Comparison of ENCODE assay signal across 9 cellular contexts in the genomic region with DNA sequence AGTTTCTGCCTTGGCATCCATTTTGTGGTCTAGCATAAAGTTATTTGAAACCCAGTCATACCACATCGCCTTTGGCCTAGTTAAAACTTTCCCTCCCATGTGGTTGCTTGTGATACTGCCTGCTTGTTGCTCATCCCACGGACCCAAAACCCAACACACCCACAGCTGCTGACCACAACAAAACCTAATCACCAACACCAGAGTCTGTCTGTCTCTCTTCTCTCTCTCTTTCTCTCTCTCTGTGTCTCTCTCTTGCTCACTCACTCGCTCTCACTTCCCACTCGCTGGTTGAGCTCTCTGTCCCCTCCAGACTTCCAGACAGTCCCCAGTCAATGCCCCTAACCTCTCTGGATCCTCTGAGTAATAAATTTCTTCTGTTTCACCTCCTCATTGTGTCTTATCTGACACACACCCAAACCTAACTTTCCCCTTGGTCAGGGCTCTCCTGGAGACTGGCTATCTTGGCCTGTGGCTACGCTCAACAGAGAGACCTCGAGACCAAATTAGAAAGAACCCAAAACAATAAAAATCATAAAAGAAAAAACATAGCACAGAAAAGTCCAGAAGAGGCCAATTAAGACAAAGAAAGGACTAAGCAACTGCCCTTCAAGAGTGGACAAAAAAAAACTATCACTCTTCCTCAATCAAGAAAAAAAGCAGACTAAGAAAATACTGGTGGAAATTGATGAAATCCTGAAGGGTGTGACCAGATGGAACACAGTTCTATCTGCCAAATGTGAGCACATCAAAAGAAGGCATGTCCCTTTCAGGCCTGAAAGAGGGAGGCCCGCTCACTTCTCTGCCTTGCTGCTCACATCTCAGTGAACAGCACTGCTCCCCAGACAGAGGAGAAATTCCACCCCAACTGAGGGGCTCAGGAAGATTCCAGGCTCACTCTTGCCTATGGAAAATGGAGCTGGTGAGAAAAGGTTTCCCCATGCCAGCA. TPM values are rescaled to one million over a fixed set of nuclear protein-coding genes. Genes with fewer than 3 reads are reported as not detected.
DNase-seq lines count a peak whose midpoint lies in the region; ATAC-seq and TF ChIP-seq lines count a peak whose summit lies in the region.
"Had no signal": no experiment of that assay in that cellular context is flagged by ENCODE, and none has a peak within 500 bp of the region (broad histone marks: within the 10 kb centered on the region; RNA-seq: fewer than 3 reads in every experiment).

No MANE protein-coding gene starts in this region.

- in situ Hi-C loops in GM13976 (cut with MboI; ENCODE audit: low sequenced_read_pairs, unreplicated experiment): no loop called here

- no peak overlapping the region for H2AFZ ChIP-seq in Karpas-422 (ENCODE audit: low read length)

- H3K4me3 ChIP-seq in Karpas-422 (ENCODE audit: low read length): no peak overlapping the region

- ATAC-seq in HG02759 (IDR thresholded peaks at IDR 0.05; ENCODE audit: unreplicated experiment): peak; percentile 73
- no peak for ATAC-seq in activated CD8-positive, alpha-beta memory T cell treated with anti-CD3 and anti-CD28 coated beads, Interleukin-2, amount 10 ng/mL, durations not matched to agents 7 days and 5 days

- H3K79me2 ChIP-seq in Karpas-422 (ENCODE audit: low read length): no peaks in the 10 kb centered on the region

- no peaks in the 10 kb centered on the region for H3K36me3 Mint-ChIP-seq in activated CD8-positive, alpha-beta memory T cell treated with anti-CD3 and anti-CD28 coated beads, Interleukin-2, amount 10 ng/mL, durations not matched to agents 7 days and 5 days

- no peak overlapping the region for H3K4me2 ChIP-seq in Karpas-422 (ENCODE audit: low read depth, low read length, poor library complexity, severe bottlenecking)

- H3K27me3 ChIP-seq in Karpas-422 (ENCODE audit: low read length): no peaks in the 10 kb centered on the region

- H3K4me1 ChIP-seq in Karpas-422 (ENCODE audit: low read length): no peaks in the 10 kb centered on the region

- no peak overlapping the region for H3K4me3 Mint-ChIP-seq in activated CD8-positive, alpha-beta memory T cell treated with anti-CD3 and anti-CD28 coated beads, Interleukin-2, amount 10 ng/mL, durations not matched to agents 7 days and 5 days

- CTCF ChIA-PET in activated CD8-positive, alpha-beta memory T cell treated with anti-CD3 and anti-CD28 coated beads, Interleukin-2, amount 10 ng/mL, durations not matched to agents 7 days and 5 days (lab: Charles Lee): no interaction called here

- no peaks in the 10 kb centered on the region for H3K36me3 ChIP-seq in Karpas-422 (ENCODE audit: insufficient read depth, low read length)

- H3K27ac Mint-ChIP-seq in activated CD8-positive, alpha-beta memory T cell treated with anti-CD3 and anti-CD28 coated beads, Interleukin-2, amount 10 ng/mL, durations not matched to agents 7 days and 5 days: no peak overlapping the region

- no peak overlapping the region for H3K9ac ChIP-seq in Karpas-422 (ENCODE audit: low read length)

- no peak overlapping the region for H3K27ac ChIP-seq in Karpas-422 (ENCODE audit: low read length)

- peak; percentile 34 for DNase-seq in GM13976 (ENCODE audit: low spot score)
- peak; percentile 47 for DNase-seq in activated CD8-positive, alpha-beta memory T cell treated with anti-CD3 and anti-CD28 coated beads, Interleukin-2, amount 10 ng/mL, durations not matched to agents 7 days and 5 days
- DNase-seq in non-pigmented ciliary epithelial cell (ENCODE audit: low read depth): peak; percentile 24
- DNase-seq in DMS79 (lab: John Stamatoyannopoulos, UW): no peak
- DNase-seq in NCI-H226: no peak
- DNase-seq in NCI-H748 (lab: John Stamatoyannopoulos, UW; ENCODE audit: unreplicated experiment): no peak
- DNase-seq in Karpas-422: no peak
- DNase-seq: posterior cingulate gyrus had no signal

- H3K27me3 Mint-ChIP-seq in activated CD8-positive, alpha-beta memory T cell treated with anti-CD3 and anti-CD28 coated beads, Interleukin-2, amount 10 ng/mL, durations not matched to agents 7 days and 5 days: no peaks in the 10 kb centered on the region

- H3K9me3 Mint-ChIP-seq in activated CD8-positive, alpha-beta memory T cell treated with anti-CD3 and anti-CD28 coated beads, Interleukin-2, amount 10 ng/mL, durations not matched to agents 7 days and 5 days (ENCODE audit: low read depth): no peaks in the 10 kb centered on the region

- peaks cover 35% of the 10 kb centered on the region for H4K20me1 ChIP-seq in Karpas-422 (ENCODE audit: insufficient read depth, low read depth, low read length)

- no peaks in the 10 kb centered on the region for H3K9me3 ChIP-seq in Karpas-422 (ENCODE audit: low read length)

- TF ChIP-seq CTCF in GM13976 (IDR thresholded peaks at IDR 0.05; ENCODE audit: borderline replicate concordance, control extremely low read depth, extremely low read depth, insufficient read depth, missing control alignments): no peak

- peaks cover 11% of the 10 kb centered on the region for H3K4me1 Mint-ChIP-seq in activated CD8-positive, alpha-beta memory T cell treated with anti-CD3 and anti-CD28 coated beads, Interleukin-2, amount 10 ng/mL, durations not matched to agents 7 days and 5 days

- H3K9me2 ChIP-seq in Karpas-422 (replicated peaks; ENCODE audit: insufficient read depth, low read length): no peaks in the 10 kb centered on the region

RNA-seq across cellular contexts. Expression of a gene that starts 41.4 kb away (rescaled TPM):
- total RNA-seq in activated CD8-positive, alpha-beta memory T cell treated with anti-CD3 and anti-CD28 coated beads, Interleukin-2, amount 10 ng/mL, durations not matched to agents 7 days and 5 days: 1 to 10 TPM; 2.2 to 2.5 TPM
- total RNA-seq in Karpas-422 (2014; rRNA removed; shearing (Covaris generic); ENCODE audit: low replicate concordance): 2.5 and 3.4 TPM in 2 replicates

Comparison
In these comparisons a context has a peak if more than half of its experiments do, and no peak if none do; other contexts are left out.
1. DNase-seq: peak in GM13976 (single experiment), activated CD8-positive, alpha-beta memory T cell treated with anti-CD3 and anti-CD28 coated beads, Interleukin-2, amount 10 ng/mL, durations not matched to agents 7 days and 5 days (single experiment) and non-pigmented ciliary epithelial cell (single experiment); none in DMS79 (single experiment), NCI-H226 (single experiment), NCI-H748 (single experiment) and Karpas-422 (single experiment).